ENCODE assay signal across 8 cellular contexts in the genomic region with DNA sequence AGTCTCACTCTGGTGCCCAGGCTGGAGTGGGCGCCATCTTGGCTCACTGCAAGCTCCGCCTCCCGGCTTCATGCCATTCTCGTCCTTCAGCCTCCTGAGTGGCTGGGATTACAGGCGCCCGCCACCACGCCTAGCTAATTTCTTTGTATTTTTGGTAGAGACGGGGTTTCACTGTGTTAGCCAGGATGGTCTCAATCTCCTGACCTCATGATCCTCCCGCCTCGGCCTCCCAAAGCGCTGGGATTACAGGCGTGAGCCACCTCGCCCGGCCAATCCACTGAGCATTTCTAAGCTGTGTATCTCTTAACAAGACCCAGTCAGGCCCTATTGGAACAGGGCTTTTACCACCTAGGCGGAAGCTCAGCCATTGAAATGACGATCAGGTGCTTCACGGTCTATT. TPM values are rescaled to one million over a fixed set of nuclear protein-coding genes. Genes with fewer than 3 reads are reported as not detected.
DNase-seq lines count a peak whose midpoint lies in the region; ATAC-seq and TF ChIP-seq lines count a peak whose summit lies in the region.
"Not testable (repeated sequence)": the region's sequence is repeated elsewhere in the genome, so short reads cannot be mapped to it uniquely, and the experiment has no call there.

No MANE protein-coding gene starts in this region.

- H3K27ac Mint-ChIP-seq in Calu3 (ENCODE audit: unreplicated experiment); effector memory CD8-positive, alpha-beta T cell; type B pancreatic cell: not testable (repeated sequence)
- peak overlapping the region; percentile 37 for H3K27ac Mint-ChIP-seq in T-helper 17 cell
- H3K27ac Mint-ChIP-seq in activated naive CD4-positive, alpha-beta T cell treated with anti-CD3 and anti-CD28 coated beads, Interleukin-2, amount 50 U/mL, for 72 hours, result peak overlapping the region; percentile 29 to 99

- H3K9me3 Mint-ChIP-seq in Calu3 (ENCODE audit: low read depth, unreplicated experiment); activated naive CD4-positive, alpha-beta T cell treated with anti-CD3 and anti-CD28 coated beads, Interleukin-2, amount 50 U/mL, for 72 hours; effector memory CD8-positive, alpha-beta T cell; type B pancreatic cell: not testable (repeated sequence)

- H3K4me3 Mint-ChIP-seq in Calu3 (ENCODE audit: low read depth, unreplicated experiment) (peak overlapping the region; percentile 14), T-helper 17 cell (peak overlapping the region; percentile 15)
- H3K4me3 Mint-ChIP-seq in effector memory CD8-positive, alpha-beta T cell, result peak overlapping the region; percentile 44 to 92
- not testable (repeated sequence) for H3K4me3 Mint-ChIP-seq in type B pancreatic cell

- peaks cover 57% of the 10 kb centered on the region for H3K4me1 ChIP-seq in psoas muscle

- TF ChIP-seq CTCF in Calu3 (IDR thresholded peaks at IDR 0.05; ENCODE audit: unreplicated experiment); psoas muscle (IDR thresholded peaks at IDR 0.05); type B pancreatic cell (conservative IDR thresholded peaks at IDR 0.05): not testable (repeated sequence)

- peaks cover 52% of the 10 kb centered on the region for H3K4me1 Mint-ChIP-seq in Calu3 (ENCODE audit: low read depth, unreplicated experiment)
- peaks cover 55% of the 10 kb centered on the region for H3K4me1 Mint-ChIP-seq in T-helper 17 cell
- peaks cover 66 to 67% of the 10 kb centered on the region in 2 donors for H3K4me1 Mint-ChIP-seq in effector memory CD8-positive, alpha-beta T cell (ENCODE audit: low read depth in 2 of 2)
- peaks cover 28% of the 10 kb centered on the region for H3K4me1 Mint-ChIP-seq in type B pancreatic cell (ENCODE audit: unreplicated experiment)

- H3K4me3 ChIP-seq in psoas muscle, result not testable (repeated sequence)

- 92 to 96% (median 94%) methylated on average over 17 of the region's 17 CpGs for WGBS in psoas muscle, 3 donors

- H3K36me3 Mint-ChIP-seq in Calu3 (ENCODE audit: insufficient read depth, unreplicated experiment), result peaks cover 84% of the 10 kb centered on the region
- H3K36me3 Mint-ChIP-seq in T-helper 17 cell (ENCODE audit: low read depth); type B pancreatic cell: not testable (repeated sequence)
- peaks cover 45 to 53% of the 10 kb centered on the region in 2 donors for H3K36me3 Mint-ChIP-seq in activated naive CD4-positive, alpha-beta T cell treated with anti-CD3 and anti-CD28 coated beads, Interleukin-2, amount 50 U/mL, for 72 hours
- H3K36me3 Mint-ChIP-seq in effector memory CD8-positive, alpha-beta T cell (ENCODE audit: insufficient read depth), result peaks cover 54% of the 10 kb centered on the region

- H3K27ac ChIP-seq in psoas muscle, result peak overlapping the region; percentile 100

- intact Hi-C loops in Calu3 (cut with micrococcal nuclease; ENCODE audit: unreplicated experiment); psoas muscle (cut with DNase I): not testable (repeated sequence)

- not testable (repeated sequence) for H3K27me3 Mint-ChIP-seq in Calu3 (ENCODE audit: unreplicated experiment); T-helper 17 cell; effector memory CD8-positive, alpha-beta T cell; type B pancreatic cell

- not testable (repeated sequence) for H3K9me3 ChIP-seq in T-helper 17 cell (ENCODE audit: control insufficient read depth, low read length, poor library complexity, severe bottlenecking); psoas muscle

- DNase-seq in Calu3; T-helper 17 cell; activated naive CD4-positive, alpha-beta T cell treated with anti-CD3 and anti-CD28 coated beads, Interleukin-2, amount 50 U/mL, for 72 hours (ENCODE audit: low spot score in 2 of 2); effector memory CD8-positive, alpha-beta T cell: not testable (repeated sequence)
- peak; percentile 54 for DNase-seq in activated CD8-positive, alpha-beta memory T cell treated with anti-CD3 and anti-CD28 coated beads for 24 hours
- peak; percentile 8 for DNase-seq in mucosa of gallbladder (ENCODE audit: low spot score)
- DNase-seq in psoas muscle, result peak in 1 of 2 donors; percentile 36
- peak; percentile 40 for DNase-seq in type B pancreatic cell (ENCODE audit: extremely low spot score, unreplicated experiment)

- not testable (repeated sequence) for H3K27me3 ChIP-seq in psoas muscle (ENCODE audit: insufficient read depth in 3 of 3, low read length in 2 of 3)

- not testable (repeated sequence) for BruUV-seq in Calu3 (replicated peaks; lab: Mats Ljungman, UMichigan)

- H3K36me3 ChIP-seq in psoas muscle (ENCODE audit: insufficient read depth in 1 of 2, low read depth in 1 of 2), result peaks cover 0 to 21% of the 10 kb centered on the region in 2 donors

- not testable (repeated sequence) for ATAC-seq in T-helper 17 cell; activated naive CD4-positive, alpha-beta T cell treated with anti-CD3 and anti-CD28 coated beads, Interleukin-2, amount 50 U/mL, for 72 hours; effector memory CD8-positive, alpha-beta T cell (replicated peaks); psoas muscle

- CTCF ChIA-PET in Calu3 (lab: Charles Lee), result not testable (repeated sequence)

RNA-seq across cellular contexts. Expression of a gene that starts 3.1 kb away (rescaled TPM):
- total RNA-seq in Calu3 (2022) (5.1 and 8.5 TPM in 2 replicates), T-helper 17 cell (10 to 100 TPM; 12.5 to 12.8 TPM), mucosa of gallbladder (4.0 TPM), psoas muscle (10 to 100 TPM; 10.4 to 12.9 (median 12.7) TPM), type B pancreatic cell (ENCODE audit: low replicate concordance) (4.3 and 6.4 TPM in 2 replicates)
- total RNA-seq in activated naive CD4-positive, alpha-beta T cell treated with anti-CD3 and anti-CD28 coated beads, Interleukin-2, amount 50 U/mL, for 72 hours, result 1 to 10 TPM; 3.8 to 5.4 TPM
- 10 to 100 TPM in 1 of 3 donors, 1 to 10 TPM in 2; 6.6 to 18.1 (median 9.5) TPM for polyA plus RNA-seq in psoas muscle

RNA-seq across cellular contexts. Expression of a gene that starts 5.1 kb away (rescaled TPM):
- 80.6 and 82.9 TPM in 2 replicates for total RNA-seq in Calu3 (2022)
- 100 to 1,000 TPM; 111 to 130 TPM for total RNA-seq in T-helper 17 cell
- total RNA-seq in activated naive CD4-positive, alpha-beta T cell treated with anti-CD3 and anti-CD28 coated beads, Interleukin-2, amount 50 U/mL, for 72 hours, result 10 to 100 TPM; 22.6 to 51.2 TPM
- 91.8 TPM for total RNA-seq in mucosa of gallbladder
- total RNA-seq in psoas muscle, result 10 to 100 TPM; 48.8 to 70.4 (median 59.0) TPM
- polyA plus RNA-seq in psoas muscle, result 10 to 100 TPM; 59.2 to 79.6 (median 71.9) TPM
- 40.5 and 66.4 TPM in 2 replicates for total RNA-seq in type B pancreatic cell (ENCODE audit: low replicate concordance)

RNA-seq across cellular contexts. Expression of a gene that starts 5.4 kb away (rescaled TPM):
- total RNA-seq in Calu3 (2022) (34.9 and 38.2 TPM in 2 replicates), T-helper 17 cell (10 to 100 TPM; 34.6 to 42.6 TPM), mucosa of gallbladder (25.6 TPM), psoas muscle (1 to 10 TPM; 3.0 to 5.8 (median 4.6) TPM), type B pancreatic cell (ENCODE audit: low replicate concordance) (13.4 and 16.8 TPM in 2 replicates)
- 10 to 100 TPM; 15.4 to 22.1 TPM for total RNA-seq in activated naive CD4-positive, alpha-beta T cell treated with anti-CD3 and anti-CD28 coated beads, Interleukin-2, amount 50 U/mL, for 72 hours
- polyA plus RNA-seq in psoas muscle, result 1 to 10 TPM; 1.4 to 2.5 (median 2.4) TPM

RNA-seq across cellular contexts. Expression of a gene that starts 23.3 kb away (rescaled TPM):
- total RNA-seq in Calu3 (2022) (49.3 and 52.6 TPM in 2 replicates), T-helper 17 cell (10 to 100 TPM; 64.2 to 82.9 TPM), mucosa of gallbladder (56.1 TPM), psoas muscle (1 to 10 TPM; 5.0 to 9.9 (median 7.6) TPM), type B pancreatic cell (ENCODE audit: low replicate concordance) (36.3 and 55.2 TPM in 2 replicates)
- total RNA-seq in activated naive CD4-positive, alpha-beta T cell treated with anti-CD3 and anti-CD28 coated beads, Interleukin-2, amount 50 U/mL, for 72 hours, result 10 to 100 TPM; 28.9 to 39.0 TPM
- polyA plus RNA-seq in psoas muscle, result 10 to 100 TPM in 2 of 3 donors, 1 to 10 TPM in 1; 8.9 to 15.0 (median 13.1) TPM
